ENCODE assay signal across 16 cellular contexts in genomic region chr14:26377150-26377549, GRCh38.
"Had no signal": no experiment of that assay in that cellular context is flagged by ENCODE, and none has a peak within 500 bp of the region (broad histone marks: within the 10 kb centered on the region; RNA-seq: fewer than 3 reads in every experiment).

No MANE protein-coding gene starts in this region.

- H3K27me3 ChIP-seq: esophagus squamous epithelium, heart left ventricle, ovary had no signal

- H3K4me3 ChIP-seq: esophagus squamous epithelium, heart left ventricle, left ventricle myocardium inferior, ovary had no signal

- ATAC-seq: activated CD4-positive, alpha-beta T cell treated with anti-CD3 and anti-CD28 coated beads for 36 hours; activated CD8-positive, alpha-beta T cell treated with anti-CD3 and anti-CD28 coated beads for 36 hours; activated T-cell treated with anti-CD3 and anti-CD28 coated beads, Interleukin-2, amount 50 U/mL, for 72 hours; heart left ventricle; T-helper 17 cell had no signal

- H3K27ac ChIP-seq: esophagus squamous epithelium, heart left ventricle, left ventricle myocardium inferior, ovary, VCaP had no signal

- H3K4me1 ChIP-seq: esophagus squamous epithelium, heart left ventricle had no signal

- DNase-seq: activated CD4-positive, alpha-beta T cell treated with anti-CD3 and anti-CD28 coated beads for 36 hours; activated CD8-positive, alpha-beta memory T cell treated with anti-CD3 and anti-CD28 coated beads, Interleukin-2, amount 50 U/mL, for 4 hours; activated CD8-positive, alpha-beta T cell treated with anti-CD3 and anti-CD28 coated beads for 36 hours; activated gamma-delta T cell treated with Interleukin-2 at 50 U/mL for 16 hours; activated naive CD8-positive, alpha-beta T cell treated with anti-CD3 and anti-CD28 coated beads for 36 hours; activated T-cell treated with anti-CD3 and anti-CD28 coated beads, Interleukin-2, amount 50 U/mL, for 72 hours; esophagus squamous epithelium; foreskin fibroblast; heart left ventricle; left ventricle myocardium inferior; ovary; stimulated activated CD4-positive, alpha-beta T cell treated with anti-CD3 and anti-CD28 coated beads, Interleukin-2, amount 100 ng/mL, for 48 hours; stimulated activated naive CD4-positive, alpha-beta T cell treated with Interleukin-2 at 50 U/mL for 16 hours; T-helper 17 cell; trophoblast cell had no signal

- H3K36me3 ChIP-seq: esophagus squamous epithelium, heart left ventricle, left ventricle myocardium inferior, ovary had no signal
